Comparison of ENCODE assay signal across 8 cellular contexts in genomic region chr17:44775136-44775837, GRCh38. TPM values are rescaled to one million over a fixed set of nuclear protein-coding genes. Genes with fewer than 3 reads are reported as not detected.
DNase-seq lines count a peak whose midpoint lies in the region; ATAC-seq, FAIRE-seq and TF ChIP-seq lines count a peak whose summit lies in the region.

No MANE protein-coding gene starts in this region.

- H3K36me3 Mint-ChIP-seq in activated naive CD4-positive, alpha-beta T cell treated with anti-CD3 and anti-CD28 coated beads, Interleukin-2, amount 50 U/mL, for 72 hours = no peaks in the 10 kb centered on the region

- no peaks in the 10 kb centered on the region for H3K9me3 Mint-ChIP-seq in activated naive CD4-positive, alpha-beta T cell treated with anti-CD3 and anti-CD28 coated beads, Interleukin-2, amount 50 U/mL, for 72 hours

- H3K27ac Mint-ChIP-seq in activated naive CD4-positive, alpha-beta T cell treated with anti-CD3 and anti-CD28 coated beads, Interleukin-2, amount 50 U/mL, for 72 hours = no peak overlapping the region

- H3K36me3 ChIP-seq in HEK293 (ENCODE audit: control insufficient read depth in 2 of 2, insufficient read depth in 1 of 2, low read length in 2 of 2) (peaks cover 0 to 14% of the 10 kb centered on the region in 2 experiments; a peak in 1 of 3 replicates), SJSA1 (no peaks in the 10 kb centered on the region), pancreas (no peaks in the 10 kb centered on the region), transverse colon (no peaks in the 10 kb centered on the region)

- peaks cover 23% of the 10 kb centered on the region for H3K27me3 ChIP-seq in SJSA1 (replicated peaks)
- H3K27me3 ChIP-seq in pancreas = no peaks in the 10 kb centered on the region
- H3K27me3 ChIP-seq in transverse colon = peaks cover 17% of the 10 kb centered on the region

- peak; percentile 93 to 95 for ATAC-seq in activated naive CD4-positive, alpha-beta T cell treated with anti-CD3 and anti-CD28 coated beads, Interleukin-2, amount 50 U/mL, for 72 hours
- ATAC-seq in Right ventricle myocardium inferior (peak; percentile 96), pancreas (peak; percentile 91 to 95 (median 93))

- in situ Hi-C loops in transverse colon (cut with MboI; ENCODE audit: low pct_ligation_motif_present in 1 of 4, low pct_unique_long_range_greater_than_20kb in 1 of 4, low sequenced_read_pairs in 3 of 4) = no loop called here

- H3K9me3 ChIP-seq in HEK293 (ENCODE audit: control insufficient read depth, insufficient read depth, low read depth, low read length) (no peaks in the 10 kb centered on the region), SJSA1 (replicated peaks) (no peaks in the 10 kb centered on the region), pancreas (no peaks in the 10 kb centered on the region), transverse colon (no peaks in the 10 kb centered on the region)

- POLR2A ChIA-PET in HEK293 (lab: Yijun Ruan, JAX) = interaction anchor here (0.5 to 1.8 kb wide), 29 partner anchors 11 to 709 kb away, joined by 3 to 11 read pairs (median 5); partner anchors contain the start of genes EFTUD2, GJC1, HEXIM1 and LSM12

- TF ChIP-seq EP300 in transverse colon (IDR thresholded peaks at IDR 0.05; ENCODE audit: low read depth) = no peak

- DNase-seq in GM03348 (ENCODE audit: low spot score) (peak; percentile 99), MV-4-11 (lab: John Stamatoyannopoulos, UW) (peak; percentile 98), SJSA1 (ENCODE audit: low read depth in 1 of 2, low spot score in 2 of 2) (peak; percentile 94 to 100), Right ventricle myocardium inferior (ENCODE audit: missing footprints) (peak; percentile 98), pancreas (peak in 3 of 6 donors; percentile 95 to 99 (median 97)), transverse colon (peak; percentile 99)
- DNase-seq in activated naive CD4-positive, alpha-beta T cell treated with anti-CD3 and anti-CD28 coated beads, Interleukin-2, amount 50 U/mL, for 72 hours (ENCODE audit: low spot score in 2 of 2) = peak; percentile 89 to 95

- H3K4me3 ChIP-seq in HEK293 (ENCODE audit: low read depth, low read length) (peak overlapping the region; percentile 58), SJSA1 (peak overlapping the region; percentile 36), pancreas (peak overlapping the region; percentile 34 to 75 (median 38)), transverse colon (peak overlapping the region; percentile 34 to 61 (median 45))

- CTCF ChIA-PET in HEK293 (lab: Yijun Ruan, JAX) = interaction anchor here (0.5 to 18.2 kb wide), 33 partner anchors 8 to 1133 kb away, joined by 3 to 461 read pairs (median 3); partner anchors contain the start of gene HIGD1B

- no peak for TF ChIP-seq POLR2A in transverse colon (IDR thresholded peaks at IDR 0.05)

- intact Hi-C loops in Right ventricle myocardium inferior (cut with DNase I) = loop anchor here (1.0 to 10.0 kb wide), 6 partner anchors 90 to 357 kb away; partner anchors contain the start of gene PLCD3
- intact Hi-C loops in pancreas (cut with DNase I) = loop anchor here in 1 of 3 donors (5.0 to 10.0 kb wide), 2 partner anchors 87 to 340 kb away; no protein-coding TSS in a partner anchor
- intact Hi-C loops in transverse colon (cut with DNase I; ENCODE audit: low total_unique reads) = loop anchor here (10.0 kb wide), 1 partner anchor 360 kb away; the partner anchor contains the start of genes ACBD4 and PLCD3

- WGBS in pancreas, 2 donors = 0 to 1% methylated on average over 47 to 50 of the region's 50 CpGs
- WGBS in transverse colon (ENCODE audit: low coverage in 1 of 2), 2 donors = 1% methylated on average over 38 of the region's 50 CpGs; no CpG with 5 or more reads in 1 of the 2 donors

- peak overlapping the region; percentile 25; the same call in 1 of the 2 replicates for H3K27ac ChIP-seq in HEK293 (ENCODE audit: extremely low read depth, low read depth, low read length)
- H3K27ac ChIP-seq in SJSA1 = no peak overlapping the region
- peak overlapping the region in 2 of 4 donors; percentile 31 to 52 for H3K27ac ChIP-seq in pancreas
- peak overlapping the region; percentile 38 to 85 (median 70) for H3K27ac ChIP-seq in transverse colon

- no peak for FAIRE-seq in pancreas (lab: Jason Lieb, UNC)

- TF ChIP-seq CTCF in HEK293 (tag by site-specific recombination; IDR thresholded peaks at IDR 0.05) = peak; percentile 36; the same call in 1 of the 2 replicates
- TF ChIP-seq CTCF in pancreas (IDR thresholded peaks at IDR 0.05) = peak in 1 of 4 donors; percentile 0
- peak in 2 of 5 experiments; percentile 7 to 16 for TF ChIP-seq CTCF in transverse colon (IDR thresholded peaks at IDR 0.05)

- H3K4me1 ChIP-seq in HEK293 (ENCODE audit: control insufficient read depth, insufficient read depth, low read length) = no peaks in the 10 kb centered on the region
- peaks cover 31% of the 10 kb centered on the region for H3K4me1 ChIP-seq in SJSA1 (replicated peaks)
- H3K4me1 ChIP-seq in pancreas = peaks cover 0 to 8% (median 0%) of the 10 kb centered on the region in 3 donors
- H3K4me1 ChIP-seq in transverse colon = peaks cover 12 to 26% (median 19%) of the 10 kb centered on the region in 4 donors

TF ChIP-seq in HEK293, 187 proteins besides CTCF, POLR2A, EP300 and RAD21 (continues in another document):
- TF ChIP-seq ZNF112 (tag by site-specific recombination; IDR thresholded peaks at IDR 0.05) (no peak), ZNF280D (tag by site-specific recombination; IDR thresholded peaks at IDR 0.05) (no peak), ZNF473 (tag by site-specific recombination; IDR thresholded peaks at IDR 0.05) (no peak), KLF10 (tag by site-specific recombination; IDR thresholded peaks at IDR 0.05) (no peak), ZNF623 (tag by site-specific recombination; IDR thresholded peaks at IDR 0.05) (no peak), ZNF140 (tag by site-specific recombination; IDR thresholded peaks at IDR 0.05) (no peak), ZFHX2 (tag by site-specific recombination; conservative IDR thresholded peaks at IDR 0.05) (peak; percentile 63; the same call in 1 of the 2 replicates), ZNF621 (tag by site-specific recombination; IDR thresholded peaks at IDR 0.05) (no peak), ZNF266 (tag by site-specific recombination; IDR thresholded peaks at IDR 0.05; ENCODE audit: low read depth) (no peak), HIC1 (tag by site-specific recombination; IDR thresholded peaks at IDR 0.05) (peak; percentile 89), ZNF202 (tag by site-specific recombination; IDR thresholded peaks at IDR 0.05; ENCODE audit: borderline replicate concordance) (no peak), ZNF843 (tag by site-specific recombination; IDR thresholded peaks at IDR 0.05) (0 out of 2 replicates have a peak, but pooled peaks have one; percentile 25), FEZF1 (tag by site-specific recombination; IDR thresholded peaks at IDR 0.05) (no peak), ZNF768 (tag by site-specific recombination; IDR thresholded peaks at IDR 0.05) (no peak)

RNA-seq across cellular contexts. Expression of gene ADAM11, which starts 16.5 kb away (rescaled TPM):
- total RNA-seq in SJSA1 (2014; rRNA removed; shearing (Covaris generic)) = 0.13 and 4.4 TPM in 2 replicates
- total RNA-seq in activated naive CD4-positive, alpha-beta T cell treated with anti-CD3 and anti-CD28 coated beads, Interleukin-2, amount 50 U/mL, for 72 hours = 1 to 10 TPM in 1 of 2 donors, under 1 TPM in 1; 0.25 to 1.3 TPM
- 20.0 TPM for total RNA-seq in Right ventricle myocardium inferior
- under 1 TPM; 0.03 to 0.23 (median 0.15) TPM for total RNA-seq in pancreas
- under 1 TPM; 0.34 to 0.40 TPM for polyA plus RNA-seq in pancreas
- total RNA-seq in transverse colon = 1 to 10 TPM in 1 of 4 donors, under 1 TPM in 3; 0.37 to 2.0 (median 0.72) TPM

RNA-seq across cellular contexts. Expression of gene GJC1, which starts 54.8 kb away (rescaled TPM):
- total RNA-seq in SJSA1 (2014; rRNA removed; shearing (Covaris generic)) = 36.4 and 53.4 TPM in 2 replicates
- 1 to 10 TPM; 2.5 to 6.4 TPM for total RNA-seq in activated naive CD4-positive, alpha-beta T cell treated with anti-CD3 and anti-CD28 coated beads, Interleukin-2, amount 50 U/mL, for 72 hours
- total RNA-seq in Right ventricle myocardium inferior (21.9 TPM), pancreas (1 to 10 TPM in 4 of 6 donors, under 1 TPM in 2; 0.58 to 3.1 (median 1.1) TPM), transverse colon (10 to 100 TPM; 12.0 to 18.7 (median 14.7) TPM)
- polyA plus RNA-seq in pancreas = 1 to 10 TPM in 1 of 2 donors, under 1 TPM in 1; 0.84 to 2.0 TPM
